14 cellular contexts compared by ENCODE assay signal in the genomic region with DNA sequence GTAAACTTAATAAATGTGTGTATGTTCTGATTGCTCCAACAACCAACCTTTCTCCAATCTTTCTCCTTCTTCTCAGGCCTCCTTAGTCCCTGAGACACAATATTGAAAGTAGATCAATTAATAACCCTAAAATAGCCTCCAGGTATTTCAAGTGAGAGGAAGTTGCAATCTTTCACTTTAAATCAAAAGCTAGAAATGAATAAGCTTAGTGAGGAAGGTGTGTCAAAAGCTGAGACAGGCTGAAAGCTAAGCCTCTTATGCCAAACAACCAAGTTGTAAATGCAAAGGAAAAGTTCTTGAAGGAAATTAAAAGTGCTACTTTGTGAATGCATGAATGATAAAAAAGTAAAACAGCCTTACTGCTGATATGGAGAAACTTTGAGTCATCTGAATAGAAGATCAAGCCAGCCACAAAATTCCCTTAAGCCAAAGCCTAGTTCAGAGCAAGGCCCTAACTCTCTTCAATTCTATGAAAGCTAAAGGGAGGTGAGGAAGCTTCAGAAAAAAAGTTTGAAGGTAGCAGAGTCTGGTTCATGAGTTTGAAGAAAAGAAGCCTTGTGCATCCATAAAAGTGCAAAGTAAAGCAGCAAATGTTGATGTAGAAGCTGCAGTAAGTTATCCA. TPM values are rescaled to one million over a fixed set of nuclear protein-coding genes. Genes with fewer than 3 reads are reported as not detected.
DNase-seq lines count a peak whose midpoint lies in the region; ATAC-seq, FAIRE-seq and TF ChIP-seq lines count a peak whose summit lies in the region.
"Had no signal": no experiment of that assay in that cellular context is flagged by ENCODE, and none has a peak within 500 bp of the region (broad histone marks: within the 10 kb centered on the region; RNA-seq: fewer than 3 reads in every experiment).

No MANE protein-coding gene starts in this region.

- no peak for ATAC-seq in stimulated activated naive CD8-positive, alpha-beta T cell treated with anti-CD3 and anti-CD28 coated beads, Interleukin-15, Interleukin-2, amounts not matched to agents 100 U/mL and 50 U/mL, for 24 hours
- peak; percentile 72 for ATAC-seq in GM21825 (IDR thresholded peaks at IDR 0.05; ENCODE audit: unreplicated experiment)
- peak; percentile 72 for ATAC-seq in HG03342 (IDR thresholded peaks at IDR 0.05; ENCODE audit: unreplicated experiment)

- H3K36me3 Mint-ChIP-seq in stimulated activated naive CD8-positive, alpha-beta T cell treated with anti-CD3 and anti-CD28 coated beads, Interleukin-15, Interleukin-2, amounts not matched to agents 100 ng/mL and 50 ng/mL, for 24 hours (ENCODE audit: low read depth), result peaks cover 4% of the 10 kb centered on the region

- no peak overlapping the region for H3K27ac ChIP-seq in colonic mucosa
- H3K27ac ChIP-seq: KMS-11, Peyer's patch had no signal

- intact Hi-C loops in colonic mucosa (cut with DNase I), result no loop called here

- no peak for FAIRE-seq in HTR-8/SVneo (lab: Jason Lieb, UNC)
- FAIRE-seq: bronchial epithelial cell, G401.6 had no signal

- no peaks in the 10 kb centered on the region for H3K9me3 Mint-ChIP-seq in stimulated activated naive CD8-positive, alpha-beta T cell treated with anti-CD3 and anti-CD28 coated beads, Interleukin-15, Interleukin-2, amounts not matched to agents 100 ng/mL and 50 ng/mL, for 24 hours

- H3K27ac Mint-ChIP-seq in stimulated activated naive CD8-positive, alpha-beta T cell treated with anti-CD3 and anti-CD28 coated beads, Interleukin-15, Interleukin-2, amounts not matched to agents 100 ng/mL and 50 ng/mL, for 24 hours, result peak overlapping the region; percentile 18

- DNase-seq in stimulated activated naive CD8-positive, alpha-beta T cell treated with anti-CD3 and anti-CD28 coated beads, Interleukin-15, Interleukin-2, amounts not matched to agents 100 U/mL and 50 U/mL, for 24 hours, result no peak
- no peak for DNase-seq in 8988T
- DNase-seq in colonic mucosa, result no peak
- DNase-seq in HTR-8/SVneo (ENCODE audit: insufficient read length, low spot score), result no peak
- no peak for DNase-seq in NOMO-1 (lab: John Stamatoyannopoulos, UW; ENCODE audit: unreplicated experiment in 2 of 2)
- DNase-seq: AML-193, H7, Peyer's patch had no signal

- no peaks in the 10 kb centered on the region for H3K9me3 ChIP-seq in colonic mucosa
- H3K9me3 ChIP-seq: Peyer's patch had no signal

- H3K4me1 ChIP-seq in colonic mucosa, result no peaks in the 10 kb centered on the region
- H3K4me1 ChIP-seq: Peyer's patch had no signal

- no peak overlapping the region for H3K4me3 ChIP-seq in colonic mucosa
- H3K4me3 ChIP-seq: Peyer's patch had no signal

- H3K27me3 Mint-ChIP-seq in stimulated activated naive CD8-positive, alpha-beta T cell treated with anti-CD3 and anti-CD28 coated beads, Interleukin-15, Interleukin-2, amounts not matched to agents 100 ng/mL and 50 ng/mL, for 24 hours, result peaks cover 5% of the 10 kb centered on the region

- H3K36me3 ChIP-seq in colonic mucosa, result no peaks in the 10 kb centered on the region

- no peaks in the 10 kb centered on the region for H3K27me3 ChIP-seq in colonic mucosa
- H3K27me3 ChIP-seq: Peyer's patch had no signal

- H3K4me1 Mint-ChIP-seq in stimulated activated naive CD8-positive, alpha-beta T cell treated with anti-CD3 and anti-CD28 coated beads, Interleukin-15, Interleukin-2, amounts not matched to agents 100 ng/mL and 50 ng/mL, for 24 hours (ENCODE audit: low read depth), result peaks cover 16% of the 10 kb centered on the region

- no peak overlapping the region for H3K4me3 Mint-ChIP-seq in stimulated activated naive CD8-positive, alpha-beta T cell treated with anti-CD3 and anti-CD28 coated beads, Interleukin-15, Interleukin-2, amounts not matched to agents 100 ng/mL and 50 ng/mL, for 24 hours

- TF ChIP-seq CTCF in colonic mucosa (IDR thresholded peaks at IDR 0.05), result no peak

- no peak overlapping the region for H3K9ac ChIP-seq in colonic mucosa (ENCODE audit: low read depth in 2 of 2, low read length in 2 of 2)
- H3K9ac ChIP-seq: KMS-11 had no signal

RNA-seq across cellular contexts. Expression of a gene that starts 38.6 kb away (rescaled TPM):
- 10 to 100 TPM in 1 of 2 donors, 1 to 10 TPM in 1; 7.1 to 36.6 TPM for total RNA-seq in colonic mucosa

RNA-seq across cellular contexts. Expression of a gene that starts 40.5 kb away (rescaled TPM):
- 10 to 100 TPM; 24.3 to 33.6 TPM for total RNA-seq in colonic mucosa

RNA-seq across cellular contexts. Expression of a gene that starts 40.6 kb away (rescaled TPM):
- 10 to 100 TPM; 59.1 to 79.9 TPM for total RNA-seq in colonic mucosa
